ENCODE assay signal across 27 cellular contexts in genomic region chr12:53667080-53667479, GRCh38. TPM values are rescaled to one million over a fixed set of nuclear protein-coding genes. Genes with fewer than 3 reads are reported as not detected.
A peak's percentile ranks its signal among the peaks of the same experiment; 100 is the strongest.
DNase-seq lines count a peak whose midpoint lies in the region; ATAC-seq and TF ChIP-seq lines count a peak whose summit lies in the region.
"Had no signal": no experiment of that assay in that cellular context is flagged by ENCODE, and none has a peak within 500 bp of the region (broad histone marks: within the 10 kb centered on the region; RNA-seq: fewer than 3 reads in every experiment).

No MANE protein-coding gene starts in this region.

- no peak for ATAC-seq in HCT116
- no peak for ATAC-seq in gastrocnemius medialis
- ATAC-seq in HG03354 (IDR thresholded peaks at IDR 0.05; ENCODE audit: poor library complexity, severe bottlenecking, unreplicated experiment), result no peak
- no peak for ATAC-seq in HG03520 (IDR thresholded peaks at IDR 0.05; ENCODE audit: unreplicated experiment)
- ATAC-seq: A549; CD8-positive, alpha-beta T cell; GM12878 had no signal

- H3K9me3 ChIP-seq in HCT116 (ENCODE audit: control insufficient read depth in 1 of 2, insufficient read depth in 1 of 2, low read depth in 1 of 2, low read length in 2 of 2), result no peaks in the 10 kb centered on the region
- no peaks in the 10 kb centered on the region for H3K9me3 ChIP-seq in gastrocnemius medialis
- no peaks in the 10 kb centered on the region for H3K9me3 ChIP-seq in mesenchymal stem cell (ENCODE audit: control insufficient read depth, low read length)
- H3K9me3 ChIP-seq: A549, Caco-2 had no signal

- no peak overlapping the region for H2BK5ac ChIP-seq in mesenchymal stem cell (ENCODE audit: low read depth, low read length, poor library complexity, severe bottlenecking)

- H3K36me3 ChIP-seq in HCT116 (ENCODE audit: control insufficient read depth in 1 of 2, insufficient read depth in 2 of 2, low read length in 2 of 2) (peaks cover 14 to 55% of the 10 kb centered on the region in 2 experiments; a peak in 3 of 4 replicates), gastrocnemius medialis (peaks cover 5 to 64% of the 10 kb centered on the region in 2 donors), mesenchymal stem cell (ENCODE audit: control insufficient read depth in 1 of 2, insufficient read depth in 2 of 2, low read depth in 1 of 2, low read length in 2 of 2) (peaks cover 62 to 74% of the 10 kb centered on the region in 2 experiments)

- H3K9ac ChIP-seq in HCT116 (ENCODE audit: low read length), result no peak overlapping the region
- no peak overlapping the region for H3K9ac ChIP-seq in mesenchymal stem cell (ENCODE audit: low read length)
- H3K9ac ChIP-seq: GM23248 had no signal

- TF ChIP-seq CTCF in HCT116 (IDR thresholded peaks at IDR 0.05 in 2 of 3, conservative IDR thresholded peaks at IDR 0.05 in 1 of 3; ENCODE audit: borderline replicate concordance in 1 of 3, insufficient read depth in 1 of 3, low read depth in 2 of 3, low read length in 2 of 3) (no peak), endothelial cell (IDR thresholded peaks at IDR 0.05; ENCODE audit: unreplicated experiment) (no peak), gastrocnemius medialis (IDR thresholded peaks at IDR 0.05 in 4 of 5, conservative IDR thresholded peaks at IDR 0.05 in 1 of 5) (no peak)

- H3K4ac ChIP-seq in mesenchymal stem cell (ENCODE audit: low read depth in 1 of 2, low read length in 2 of 2), result no peak overlapping the region

- no TSS peak for BruUV-seq in HCT116 (replicated peaks; lab: Mats Ljungman, UMichigan)

- H3K18ac ChIP-seq in mesenchymal stem cell (ENCODE audit: low read depth in 1 of 2, low read length in 2 of 2), result no peak overlapping the region

- H3K4me2 ChIP-seq in HCT116 (ENCODE audit: low read length) (peak overlapping the region; percentile 30; the same call in 1 of the 2 replicates), mesenchymal stem cell (ENCODE audit: low read length, poor library complexity, severe bottlenecking) (no peak overlapping the region)
- H3K4me2 ChIP-seq: A549 had no signal

- H2AK5ac ChIP-seq in mesenchymal stem cell (ENCODE audit: low read length, severe bottlenecking), result no peak overlapping the region

- no peak overlapping the region for H2BK15ac ChIP-seq in mesenchymal stem cell (ENCODE audit: low read depth, poor library complexity, severe bottlenecking)

- H3K36me3 Mint-ChIP-seq in activated naive CD4-positive, alpha-beta T cell treated with anti-CD3 and anti-CD28 coated beads, Interleukin-2, amount 50 U/mL, for 24 hours, result peaks cover 20% of the 10 kb centered on the region
- H3K36me3 Mint-ChIP-seq in endothelial cell (ENCODE audit: low read depth, unreplicated experiment), result peaks cover 43% of the 10 kb centered on the region

- no peak overlapping the region for H3K23ac ChIP-seq in mesenchymal stem cell (ENCODE audit: low read length in 2 of 2)

- CTCF ChIA-PET in HCT116 (lab: Charles Lee), result interaction anchor here (1.9 kb wide), 1 partner anchor 9 kb away, joined by 6 read pairs; the partner anchor contains the start of gene ATP5MC2

- no peaks in the 10 kb centered on the region for H3K27me3 Mint-ChIP-seq in activated naive CD4-positive, alpha-beta T cell treated with anti-CD3 and anti-CD28 coated beads, Interleukin-2, amount 50 U/mL, for 24 hours
- peaks cover 3% of the 10 kb centered on the region for H3K27me3 Mint-ChIP-seq in endothelial cell (ENCODE audit: unreplicated experiment)
- H3K27me3 Mint-ChIP-seq: B cell had no signal

- H2BK120ac ChIP-seq in mesenchymal stem cell (ENCODE audit: low read depth, low read length), result no peak overlapping the region

- in situ Hi-C loops in gastrocnemius medialis (cut with MboI; ENCODE audit: low sequenced_read_pairs in 4 of 4), result no loop called here

- no peaks in the 10 kb centered on the region for H3K9me2 ChIP-seq in HCT116 (ENCODE audit: insufficient read depth)

- DNase-seq in activated naive CD4-positive, alpha-beta T cell (lab: John Stamatoyannopoulos, UW), result no peak
- DNase-seq in HCT116 (ENCODE audit: low read depth, low spot score) (no peak), endothelial cell (ENCODE audit: low spot score) (no peak), gastrocnemius medialis (no peak), mesenchymal stem cell (no peak)
- DNase-seq: Caco-2; CD8-positive, alpha-beta T cell; DMS 273 treated with DMSO at 0.1 percent for 48 hours; DMS79; EL; GDM1; H7; IMR-90; KG1; MM.1S; NCI-H2029; NCI-H446; NCI-H524 treated with DMSO at 0.1 percent for 48 hours; NCI-H774 had no signal

- no peak overlapping the region for H3K14ac ChIP-seq in mesenchymal stem cell (ENCODE audit: low read length in 2 of 2)

- peaks cover 21% of the 10 kb centered on the region for H3K79me1 ChIP-seq in mesenchymal stem cell (replicated peaks; ENCODE audit: low read length, poor library complexity, severe bottlenecking)

- H2BK12ac ChIP-seq in mesenchymal stem cell (ENCODE audit: low read length in 2 of 2), result no peak overlapping the region

- H3K4me3 ChIP-seq in HCT116 (replicated peaks in 1 of 2; ENCODE audit: low read depth in 1 of 2, low read length in 2 of 2) (no peak overlapping the region), gastrocnemius medialis (no peak overlapping the region), mesenchymal stem cell (ENCODE audit: insufficient read depth in 1 of 2, low read depth in 1 of 2, low read length in 2 of 2) (no peak overlapping the region)
- H3K4me3 ChIP-seq: A549, GM12878, GM23248 had no signal

- H3K4me1 ChIP-seq in HCT116 (ENCODE audit: control insufficient read depth in 1 of 2, insufficient read depth in 2 of 2, low read length in 2 of 2) (peaks cover 12 to 49% of the 10 kb centered on the region in 2 experiments), gastrocnemius medialis (peaks cover 4 to 8% of the 10 kb centered on the region in 2 donors), mesenchymal stem cell (ENCODE audit: control insufficient read depth, insufficient read depth, low read depth, low read length) (peaks cover 6% of the 10 kb centered on the region)
- H3K4me1 ChIP-seq: Caco-2 had no signal

- peaks cover 5% of the 10 kb centered on the region; the same call in 1 of the 2 replicates for H4K20me1 ChIP-seq in HCT116 (ENCODE audit: insufficient read depth)

- H2AFZ ChIP-seq in HCT116 (ENCODE audit: low read depth, low read length, poor library complexity, severe bottlenecking), result no peak overlapping the region
- no peak overlapping the region for H2AFZ ChIP-seq in mesenchymal stem cell (ENCODE audit: low read depth, low read length)
- H2AFZ ChIP-seq: GM23248 had no signal

- no peak for TF ChIP-seq POLR2A in HCT116 (IDR thresholded peaks at IDR 0.05; ENCODE audit: borderline replicate concordance, extremely low read depth, insufficient read depth, insufficient read length)
- TF ChIP-seq POLR2A in gastrocnemius medialis (IDR thresholded peaks at IDR 0.05), result no peak

- H3K79me2 ChIP-seq in HCT116 (ENCODE audit: insufficient read depth, low read length), result peaks cover 18% of the 10 kb centered on the region; the same call in 1 of the 2 replicates

- no peaks in the 10 kb centered on the region for H3K27me3 ChIP-seq in HCT116 (ENCODE audit: insufficient read depth, low read length)
- H3K27me3 ChIP-seq in gastrocnemius medialis, result no peaks in the 10 kb centered on the region
- no peaks in the 10 kb centered on the region for H3K27me3 ChIP-seq in mesenchymal stem cell (ENCODE audit: control insufficient read depth in 1 of 2, insufficient read depth in 1 of 2, low read length in 2 of 2)

- RAD21 ChIA-PET in HCT116 (lab: Charles Lee; ENCODE audit: low non-redundant PET in 1 of 2, low total read pairs in 2 of 2, uncharacterized antibody in 2 of 2, unreplicated experiment in 2 of 2), result no interaction called here

- no peak overlapping the region for H3K4me3 Mint-ChIP-seq in activated naive CD4-positive, alpha-beta T cell treated with anti-CD3 and anti-CD28 coated beads, Interleukin-2, amount 50 U/mL, for 24 hours
- H3K4me3 Mint-ChIP-seq in endothelial cell (ENCODE audit: unreplicated experiment), result peak overlapping the region; percentile 71
- H3K4me3 Mint-ChIP-seq: B cell; CD8-positive, alpha-beta T cell had no signal

- 100% methylated on average over 1 of the region's 2 CpGs for WGBS in mesenchymal stem cell

- H3K4me1 Mint-ChIP-seq in activated naive CD4-positive, alpha-beta T cell treated with anti-CD3 and anti-CD28 coated beads, Interleukin-2, amount 50 U/mL, for 24 hours, result peaks cover 5% of the 10 kb centered on the region
- no peaks in the 10 kb centered on the region for H3K4me1 Mint-ChIP-seq in endothelial cell (ENCODE audit: unreplicated experiment)

- no peak for TF ChIP-seq RAD21 in HCT116 (IDR thresholded peaks at IDR 0.05; ENCODE audit: low read depth)

- no peaks in the 10 kb centered on the region for H3K9me3 Mint-ChIP-seq in activated naive CD4-positive, alpha-beta T cell treated with anti-CD3 and anti-CD28 coated beads, Interleukin-2, amount 50 U/mL, for 24 hours
- H3K9me3 Mint-ChIP-seq in endothelial cell (ENCODE audit: unreplicated experiment), result no peaks in the 10 kb centered on the region
- H3K9me3 Mint-ChIP-seq: CD8-positive, alpha-beta T cell had no signal

- intact Hi-C loops in HCT116 (cut with micrococcal nuclease) (no loop called here), gastrocnemius medialis (cut with DNase I; ENCODE audit: low total_unique reads) (no loop called here)

- H4K91ac ChIP-seq in mesenchymal stem cell (ENCODE audit: low read length), result no peak overlapping the region

- H3K27ac ChIP-seq in HCT116 (ENCODE audit: low read depth, low read length) (peak overlapping the region; percentile 18; the same call in 1 of the 2 replicates), gastrocnemius medialis (peak overlapping the region; percentile 4 to 62 (median 38)), mesenchymal stem cell (ENCODE audit: low read length, poor library complexity, severe bottlenecking) (no peak overlapping the region)
- H3K27ac ChIP-seq: A549, C4-2B, GM23248 had no signal

- POLR2A ChIA-PET in HCT116 (lab: Charles Lee), result interaction anchor here (0.8 kb wide), 1 partner anchor 8 kb away, joined by 3 read pairs; no protein-coding TSS in a partner anchor

- no peak overlapping the region for H4K8ac ChIP-seq in mesenchymal stem cell (ENCODE audit: low read length)

- peak overlapping the region; percentile 76 for H3K27ac Mint-ChIP-seq in activated naive CD4-positive, alpha-beta T cell treated with anti-CD3 and anti-CD28 coated beads, Interleukin-2, amount 50 U/mL, for 24 hours
- no peak overlapping the region for H3K27ac Mint-ChIP-seq in endothelial cell (ENCODE audit: unreplicated experiment)
- H3K27ac Mint-ChIP-seq: B cell; CD8-positive, alpha-beta T cell had no signal

RNA-seq across cellular contexts. Expression of gene ATP5MC2, which starts 8.8 kb away (rescaled TPM):
- total RNA-seq in HCT116 (2021; ENCODE audit: unreplicated experiment) (304 TPM), endothelial cell (ENCODE audit: unreplicated experiment) (342 TPM), gastrocnemius medialis (100 to 1,000 TPM; 428 to 714 (median 580) TPM)
- 610 and 669 TPM in 2 replicates for polyA plus RNA-seq in HCT116 (2012)
- polyA plus RNA-seq in mesenchymal stem cell (2013, experiment 1 of 2), result 474 TPM
- polyA plus RNA-seq in mesenchymal stem cell (2013, experiment 2 of 2), result 484 TPM

RNA-seq across cellular contexts. Expression of gene ATF7, which starts 40.9 kb away (rescaled TPM):
- total RNA-seq in HCT116 (2021; ENCODE audit: unreplicated experiment), result 24.0 TPM
- 12.5 and 12.7 TPM in 2 replicates for polyA plus RNA-seq in HCT116 (2012)
- 63.3 TPM for total RNA-seq in endothelial cell (ENCODE audit: unreplicated experiment)
- 10 to 100 TPM; 21.9 to 47.9 (median 26.3) TPM for total RNA-seq in gastrocnemius medialis
- polyA plus RNA-seq in mesenchymal stem cell (2013, experiment 1 of 2), result 24.9 TPM
- polyA plus RNA-seq in mesenchymal stem cell (2013, experiment 2 of 2), result 24.6 TPM
